18 cellular contexts compared by ENCODE assay signal in the genomic region with DNA sequence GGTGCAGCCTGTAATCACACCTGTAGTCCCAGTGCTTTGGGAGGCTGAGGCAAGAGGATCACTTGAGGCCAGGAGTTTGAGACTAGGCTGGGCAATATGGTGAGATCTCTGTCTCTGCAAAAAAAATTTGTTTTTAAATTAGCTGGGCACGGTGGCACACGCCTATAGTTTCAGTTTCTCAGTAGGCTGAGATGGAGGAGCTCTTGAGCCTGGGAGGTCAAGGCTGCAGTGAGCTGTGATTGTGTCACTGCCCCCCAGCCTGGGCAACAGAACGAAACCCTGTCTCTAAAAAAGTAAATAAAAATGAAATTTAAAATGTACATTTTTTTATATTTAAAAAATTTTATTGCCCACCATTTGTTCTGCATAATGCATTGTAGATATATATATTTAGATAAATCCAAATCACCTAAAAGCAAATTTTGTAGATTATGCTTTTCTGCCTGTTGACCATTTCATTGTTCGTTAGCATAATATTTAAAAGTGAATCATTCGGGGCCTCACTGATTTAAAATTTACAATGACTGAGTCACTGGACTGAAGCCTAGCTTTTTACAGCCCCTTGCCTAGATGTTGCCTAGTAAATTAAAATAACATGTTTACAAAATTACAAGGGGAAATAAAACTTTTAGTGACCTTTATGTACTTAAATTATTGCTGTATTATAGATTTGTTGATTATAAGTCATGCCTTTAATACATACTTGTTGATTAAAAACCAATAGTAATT.
DNase-seq lines count a peak whose midpoint lies in the region; ATAC-seq and TF ChIP-seq lines count a peak whose summit lies in the region.
"Had no signal": no experiment of that assay in that cellular context is flagged by ENCODE, and none has a peak within 500 bp of the region (broad histone marks: within the 10 kb centered on the region; RNA-seq: fewer than 3 reads in every experiment).

No MANE protein-coding gene starts in this region.

- H3K27ac ChIP-seq in brain microvascular endothelial cell (peak overlapping the region; percentile 53), right cardiac atrium (ENCODE audit: low read length) (no peak overlapping the region)

- intact Hi-C loops in right cardiac atrium (cut with DNase I): no loop called here

- H3K27ac Mint-ChIP-seq in activated naive CD4-positive, alpha-beta T cell treated with anti-CD3 and anti-CD28 coated beads, Interleukin-2, amount 50 U/mL, for 24 hours: no peak overlapping the region
- H3K27ac Mint-ChIP-seq: activated CD4-positive, alpha-beta T cell treated with anti-CD3 and anti-CD28 coated beads, Interleukin-2, amount 10 ng/mL, durations not matched to agents 7 days and 5 days; CD4-positive, alpha-beta T cell; stimulated activated memory B cell treated with anti-CD40 and anti-IgM and Interleukin-4, amounts not matched to agents 10 μg/mL and 1 μg/mL and 100 μg/mL, for 72 hours had no signal

- peak overlapping the region; percentile 19 for H3K4me3 Mint-ChIP-seq in activated naive CD4-positive, alpha-beta T cell treated with anti-CD3 and anti-CD28 coated beads, Interleukin-2, amount 50 U/mL, for 24 hours
- H3K4me3 Mint-ChIP-seq: activated CD4-positive, alpha-beta T cell treated with anti-CD3 and anti-CD28 coated beads, Interleukin-2, amount 10 ng/mL, durations not matched to agents 7 days and 5 days; CD4-positive, alpha-beta T cell; neural crest cell; stimulated activated memory B cell treated with anti-CD40 and anti-IgM and Interleukin-4, amounts not matched to agents 10 μg/mL and 1 μg/mL and 100 μg/mL, for 72 hours had no signal

- H3K36me3 ChIP-seq in brain microvascular endothelial cell (replicated peaks): no peaks in the 10 kb centered on the region

- peaks cover 7% of the 10 kb centered on the region for H3K9me3 Mint-ChIP-seq in activated naive CD4-positive, alpha-beta T cell treated with anti-CD3 and anti-CD28 coated beads, Interleukin-2, amount 50 U/mL, for 24 hours
- H3K9me3 Mint-ChIP-seq: stimulated activated memory B cell treated with anti-CD40 and anti-IgM and Interleukin-4, amounts not matched to agents 10 μg/mL and 1 μg/mL and 100 μg/mL, for 72 hours had no signal

- ATAC-seq in right cardiac atrium (no peak), GM19328 (IDR thresholded peaks at IDR 0.05; ENCODE audit: unreplicated experiment) (no peak)
- ATAC-seq: stimulated activated memory B cell treated with anti-CD40 and anti-IgM and Interleukin-4, amounts not matched to agents 10 μg/mL and 1 μg/mL and 100 μg/mL, for 72 hours had no signal

- H3K4me1 Mint-ChIP-seq in activated naive CD4-positive, alpha-beta T cell treated with anti-CD3 and anti-CD28 coated beads, Interleukin-2, amount 50 U/mL, for 24 hours: peaks cover 49% of the 10 kb centered on the region
- H3K4me1 Mint-ChIP-seq: neural crest cell had no signal

- in situ Hi-C loops in brain microvascular endothelial cell (cut with HindIII; ENCODE audit: low pct_ligation_motif_present, low sequenced_read_pairs): no loop called here

- peak overlapping the region; percentile 6 for H3K4me3 ChIP-seq in brain microvascular endothelial cell (ENCODE audit: low read depth, low read length)
- H3K4me3 ChIP-seq in right cardiac atrium (ENCODE audit: low read length): no peak overlapping the region

- H3K27me3 Mint-ChIP-seq in activated naive CD4-positive, alpha-beta T cell treated with anti-CD3 and anti-CD28 coated beads, Interleukin-2, amount 50 U/mL, for 24 hours: no peaks in the 10 kb centered on the region
- H3K27me3 Mint-ChIP-seq: activated CD4-positive, alpha-beta T cell treated with anti-CD3 and anti-CD28 coated beads, Interleukin-2, amount 10 ng/mL, durations not matched to agents 7 days and 5 days; CD4-positive, alpha-beta T cell; stimulated activated memory B cell treated with anti-CD40 and anti-IgM and Interleukin-4, amounts not matched to agents 10 μg/mL and 1 μg/mL and 100 μg/mL, for 72 hours had no signal

- peaks cover 31% of the 10 kb centered on the region for H3K36me3 Mint-ChIP-seq in activated naive CD4-positive, alpha-beta T cell treated with anti-CD3 and anti-CD28 coated beads, Interleukin-2, amount 50 U/mL, for 24 hours

- TF ChIP-seq CTCF in brain microvascular endothelial cell (IDR thresholded peaks at IDR 0.05; ENCODE audit: low read depth, low read length, missing control alignments): no peak

- 93% methylated on average over 5 of the region's 5 CpGs for WGBS in right cardiac atrium

- no peaks in the 10 kb centered on the region for H3K4me1 ChIP-seq in right cardiac atrium (ENCODE audit: control insufficient read depth, insufficient read depth, low read length)

- no peak for DNase-seq in activated naive CD4-positive, alpha-beta T cell treated with Interleukin-2 at 50 U/mL for 16 hours
- DNase-seq in RPMI7951 (ENCODE audit: low read depth) (peak; percentile 51), brain microvascular endothelial cell (peak; percentile 13), right cardiac atrium (no peak), NCI-H524 (lab: John Stamatoyannopoulos, UW) (no peak), OCI-M1 (lab: John Stamatoyannopoulos, UW) (no peak)
- DNase-seq: 8988T; activated CD4-positive, alpha-beta T cell treated with anti-CD3 and anti-CD28 coated beads, Interleukin-2, amount 10 ng/mL, durations not matched to agents 7 days and 5 days; activated CD8-positive, alpha-beta memory T cell treated with anti-CD3 and anti-CD28 coated beads, Interleukin-2, amount 50 U/mL, for 4 hours; activated effector memory CD4-positive, alpha-beta T cell treated with Interleukin-2 at 50 U/mL for 16 hours; CD4-positive, alpha-beta T cell; KG1; NCI-H1105; NCI-H69 had no signal

- no peaks in the 10 kb centered on the region for H3K9me3 ChIP-seq in right cardiac atrium (ENCODE audit: control insufficient read depth, low read length)

- no peaks in the 10 kb centered on the region for H3K27me3 ChIP-seq in brain microvascular endothelial cell (replicated peaks)
- H3K27me3 ChIP-seq in right cardiac atrium (ENCODE audit: control insufficient read depth, insufficient read depth): no peaks in the 10 kb centered on the region

Comparison
In these comparisons a context has a peak if more than half of its experiments do, and no peak if none do; other contexts are left out.
1. DNase-seq: peak in RPMI7951 (single experiment) and brain microvascular endothelial cell (single experiment); none in activated naive CD4-positive, alpha-beta T cell treated with Interleukin-2 at 50 U/mL for 16 hours (single experiment), right cardiac atrium (0 of 3), NCI-H524 (0 of 2) and OCI-M1 (single experiment).